Comparison of ENCODE assay signal across 24 cellular contexts in the genomic region with DNA sequence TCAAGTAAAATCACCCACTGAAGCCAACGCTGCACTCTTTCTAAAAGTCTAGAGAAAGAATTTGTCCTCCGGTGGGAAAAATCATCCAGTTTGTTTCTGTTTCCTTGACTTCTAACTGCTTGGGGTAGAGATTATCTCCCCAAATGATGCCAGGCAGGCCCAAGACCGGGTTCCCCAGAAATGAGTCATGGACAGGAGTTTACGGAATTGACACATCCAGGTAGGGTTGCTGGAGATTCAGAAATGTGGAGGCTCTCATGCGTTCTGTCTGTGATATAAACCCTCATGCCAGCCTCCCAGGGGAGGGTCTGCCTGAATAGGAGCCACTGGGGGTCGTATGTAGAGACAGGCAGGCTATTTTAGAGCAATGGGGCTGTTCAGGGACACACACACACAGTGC.
"Had no signal": no experiment of that assay in that cellular context is flagged by ENCODE, and none has a peak within 500 bp of the region (broad histone marks: within the 10 kb centered on the region; RNA-seq: fewer than 3 reads in every experiment).

No MANE protein-coding gene starts in this region.

- H3K4me3 ChIP-seq: esophagus squamous epithelium, gastroesophageal sphincter, left lung, lower lobe of right lung, neural progenitor cell, prostate gland, right lobe of liver, spleen, tibial artery, upper lobe of right lung, vagina had no signal

- H3K4me3 Mint-ChIP-seq: immature natural killer cell; memory B cell; mesothelial cell of epicardium; natural killer cell treated with Interleukin-12 subunit alpha and Interleukin-12 subunit beta and Interleukin-15 and Interleukin-18, amount 100 ng/mL, for 72 hours; neural progenitor cell; stimulated activated memory B cell treated with anti-CD40 and anti-IgM and Interleukin-4, amounts not matched to agents 10 μg/mL and 1 μg/mL and 100 μg/mL, for 72 hours; stimulated activated naive CD8-positive, alpha-beta T cell treated with anti-CD3 and anti-CD28 coated beads, Interleukin-15, Interleukin-2, amounts not matched to agents 100 ng/mL and 50 ng/mL, for 24 hours had no signal

- H2AFZ ChIP-seq: neural progenitor cell, parathyroid adenoma had no signal

- H3K27me3 ChIP-seq: neural progenitor cell, right lobe of liver, spleen, tibial artery, upper lobe of right lung, vagina had no signal

- H3K4me2 ChIP-seq: neural progenitor cell had no signal

- H3K9ac ChIP-seq: neural progenitor cell, parathyroid adenoma had no signal

- H3K9me3 Mint-ChIP-seq: memory B cell; mesothelial cell of epicardium; natural killer cell treated with Interleukin-12 subunit alpha and Interleukin-12 subunit beta and Interleukin-15 and Interleukin-18, amount 100 ng/mL, for 72 hours; neural progenitor cell; stimulated activated naive CD8-positive, alpha-beta T cell treated with anti-CD3 and anti-CD28 coated beads, Interleukin-15, Interleukin-2, amounts not matched to agents 100 ng/mL and 50 ng/mL, for 24 hours had no signal

- H3K4me1 ChIP-seq: esophagus squamous epithelium, gastroesophageal sphincter, left lung, lower lobe of right lung, parathyroid adenoma, prostate gland, right lobe of liver, upper lobe of right lung had no signal

- H3K9me3 ChIP-seq: esophagus squamous epithelium, left lung, lower lobe of right lung, prostate gland, right lobe of liver, spleen, tibial artery, upper lobe of right lung, vagina had no signal

- DNase-seq: dermis blood vessel endothelial cell; esophagus squamous epithelium; foreskin fibroblast; immature natural killer cell; left lung; lower lobe of right lung; occipital lobe; right lobe of liver; stimulated activated CD4-positive, alpha-beta T cell treated with anti-CD3 and anti-CD28 coated beads, Interleukin-15, amount 100 ng/mL, for 24 hours; stimulated activated CD4-positive, alpha-beta T cell treated with anti-CD3 and anti-CD28 coated beads, Interleukin-1b, Interleukin-23, amount 100 ng/mL, for 48 hours; stimulated activated CD4-positive, alpha-beta T cell treated with anti-CD3 and anti-CD28 coated beads, Interleukin-4, amount 100 ng/mL, for 24 hours; upper lobe of right lung had no signal

- H3K27me3 Mint-ChIP-seq: memory B cell; stimulated activated naive CD8-positive, alpha-beta T cell treated with anti-CD3 and anti-CD28 coated beads, Interleukin-15, Interleukin-2, amounts not matched to agents 100 ng/mL and 50 ng/mL, for 24 hours had no signal

- H3K27ac Mint-ChIP-seq: immature natural killer cell; memory B cell; mesothelial cell of epicardium; natural killer cell treated with Interleukin-12 subunit alpha and Interleukin-12 subunit beta and Interleukin-15 and Interleukin-18, amount 100 ng/mL, for 72 hours; stimulated activated memory B cell treated with anti-CD40 and anti-IgM and Interleukin-4, amounts not matched to agents 10 μg/mL and 1 μg/mL and 100 μg/mL, for 72 hours; stimulated activated naive CD8-positive, alpha-beta T cell treated with anti-CD3 and anti-CD28 coated beads, Interleukin-15, Interleukin-2, amounts not matched to agents 100 ng/mL and 50 ng/mL, for 24 hours had no signal

- H3K36me3 Mint-ChIP-seq: immature natural killer cell; memory B cell; mesothelial cell of epicardium; natural killer cell treated with Interleukin-12 subunit alpha and Interleukin-12 subunit beta and Interleukin-15 and Interleukin-18, amount 100 ng/mL, for 72 hours; neural progenitor cell; stimulated activated memory B cell treated with anti-CD40 and anti-IgM and Interleukin-4, amounts not matched to agents 10 μg/mL and 1 μg/mL and 100 μg/mL, for 72 hours had no signal

- H3K36me3 ChIP-seq: esophagus squamous epithelium, gastroesophageal sphincter, left lung, lower lobe of right lung, neural progenitor cell, prostate gland, right lobe of liver, spleen, tibial artery, upper lobe of right lung, vagina had no signal

- H3K27ac ChIP-seq: esophagus squamous epithelium, gastroesophageal sphincter, left lung, lower lobe of right lung, neural progenitor cell, parathyroid adenoma, prostate gland, right lobe of liver, spleen, tibial artery, upper lobe of right lung, vagina had no signal

- H3K4me1 Mint-ChIP-seq: immature natural killer cell; memory B cell; stimulated activated memory B cell treated with anti-CD40 and anti-IgM and Interleukin-4, amounts not matched to agents 10 μg/mL and 1 μg/mL and 100 μg/mL, for 72 hours had no signal
